2 cellular contexts compared by ENCODE assay signal in the genomic region with DNA sequence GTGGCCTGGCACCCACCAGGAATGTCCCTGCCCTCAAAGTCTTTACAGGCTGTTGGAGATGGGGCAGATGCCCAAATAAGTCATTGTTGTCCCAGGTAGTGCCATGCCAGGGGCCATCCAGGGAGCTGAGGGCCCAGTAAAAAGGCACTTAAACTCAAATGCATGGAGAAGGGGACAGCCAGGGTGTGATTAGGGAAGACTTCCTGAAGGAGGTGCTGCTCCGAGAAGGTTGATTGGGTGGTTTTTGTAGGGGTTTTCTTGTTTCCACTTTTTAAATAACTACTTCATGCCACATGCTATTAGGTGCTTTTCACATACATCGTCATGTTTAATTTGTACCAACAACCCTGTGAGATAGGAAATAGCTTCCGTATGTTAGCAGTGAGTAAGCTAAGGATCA.
TF ChIP-seq lines count a peak whose summit lies in the region.

No MANE protein-coding gene starts in this region.

TF ChIP-seq in SK-N-SH, 30 proteins besides CTCF, POLR2A, EP300 and RAD21 (continued from another document):
- no peak for TF ChIP-seq TAF1 (IDR thresholded peaks at IDR 0.05; ENCODE audit: borderline replicate concordance, low read depth, low read length)
- no peak for TF ChIP-seq ELF1 (IDR thresholded peaks at IDR 0.05)
- TF ChIP-seq YY1 (IDR thresholded peaks at IDR 0.05; ENCODE audit: low read depth) = no peak
- TF ChIP-seq NRF1 (IDR thresholded peaks at IDR 0.05; ENCODE audit: low read depth, low read length) = no peak
- TF ChIP-seq SIN3A (IDR thresholded peaks at IDR 0.05; ENCODE audit: borderline replicate concordance, low read depth, low read length) = no peak
- no peak for TF ChIP-seq CHD2 (IDR thresholded peaks at IDR 0.05; ENCODE audit: low read length, partially characterized antibody)

TF ChIP-seq in SK-N-SH treated with all-trans-retinoic acid at 6 μM for 48 hours, 23 proteins besides CTCF, POLR2A, EP300 and RAD21 (continued from another document):
- TF ChIP-seq CSRNP3 (CRISPR knock-in tag; IDR thresholded peaks at IDR 0.05) (no peak), TOX (CRISPR knock-in tag; IDR thresholded peaks at IDR 0.05; ENCODE audit: borderline replicate concordance) (no peak), ZNF8 (CRISPR knock-in tag; IDR thresholded peaks at IDR 0.05) (no peak)
